11 cellular contexts compared by ENCODE assay signal in genomic region chrX:111511477-111511876, GRCh38. TPM values are rescaled to one million over a fixed set of nuclear protein-coding genes. Genes with fewer than 3 reads are reported as not detected.
DNase-seq lines count a peak whose midpoint lies in the region; ATAC-seq, FAIRE-seq and TF ChIP-seq lines count a peak whose summit lies in the region.
"Had no signal": no experiment of that assay in that cellular context is flagged by ENCODE, and none has a peak within 500 bp of the region (broad histone marks: within the 10 kb centered on the region; RNA-seq: fewer than 3 reads in every experiment).

Gene SERTM2 (plus strand): TSS chrX:111511645. CDS start chrX:111518858, 7,213 bp downstream.

- H3K36me3 ChIP-seq in psoas muscle (ENCODE audit: insufficient read depth in 1 of 2, low read depth in 1 of 2) (no peaks in the 10 kb centered on the region), body of pancreas (replicated peaks in 1 of 2; ENCODE audit: insufficient read depth in 1 of 2, low read depth in 2 of 2) (no peaks in the 10 kb centered on the region)
- H3K36me3 ChIP-seq: uterus had no signal

- DNase-seq in NOMO-1 treated with DMSO at 0.1 percent for 48 hours (lab: John Stamatoyannopoulos, UW; ENCODE audit: unreplicated experiment): peak; percentile 77
- DNase-seq in kidney glomerular epithelial cell (lab: John Stamatoyannopoulos, UW): peak; percentile 24
- no peak for DNase-seq in hepatic stellate cell (ENCODE audit: low spot score)
- DNase-seq in D721Med (ENCODE audit: insufficient read length, low spot score): no peak
- no peak for DNase-seq in psoas muscle
- DNase-seq in body of pancreas: no peak

- ATAC-seq in GM18861 (IDR thresholded peaks at IDR 0.05; ENCODE audit: unreplicated experiment): peak; percentile 73
- peak; percentile 83 for ATAC-seq in HG02623 (IDR thresholded peaks at IDR 0.05; ENCODE audit: unreplicated experiment)
- no peak for ATAC-seq in psoas muscle
- no peak for ATAC-seq in body of pancreas
- ATAC-seq: HCT116 had no signal

- WGBS in psoas muscle, 3 donors: 8 to 9% (median 9%) methylated on average over 3 of the region's 3 CpGs
- WGBS in body of pancreas, 2 donors: 0 to 10% methylated on average over 3 of the region's 3 CpGs

- H3K4me3 ChIP-seq in psoas muscle (no peak within 1 kb of the TSS), body of pancreas (no peak within 1 kb of the TSS)
- H3K4me3 ChIP-seq: uterus had no signal

- TF ChIP-seq POLR2A in body of pancreas (IDR thresholded peaks at IDR 0.05): no peak

- no peaks in the 10 kb centered on the region for H3K9me3 ChIP-seq in psoas muscle
- no peaks in the 10 kb centered on the region for H3K9me3 ChIP-seq in body of pancreas
- H3K9me3 ChIP-seq: uterus had no signal

- H3K27me3 ChIP-seq in psoas muscle (ENCODE audit: insufficient read depth in 3 of 3, low read length in 2 of 3) (peaks cover 0 to 25% (median 0%) of the 10 kb centered on the region in 3 donors), body of pancreas (no peaks in the 10 kb centered on the region)

- intact Hi-C loops in psoas muscle (cut with DNase I): no loop called here
- intact Hi-C loops in body of pancreas (cut with DNase I): no loop called here

- H3K4me1 ChIP-seq in psoas muscle (no peaks in the 10 kb centered on the region), body of pancreas (no peaks in the 10 kb centered on the region)
- H3K4me1 ChIP-seq: uterus had no signal

- H3K27ac ChIP-seq in psoas muscle (no peak within 1 kb of the TSS), body of pancreas (no peak within 1 kb of the TSS)

- no peak for FAIRE-seq in D721Med (lab: Jason Lieb, UNC)

- TF ChIP-seq CTCF in D721Med (IDR thresholded peaks at IDR 0.05; ENCODE audit: insufficient read depth, missing control alignments) (no peak), psoas muscle (IDR thresholded peaks at IDR 0.05) (no peak), body of pancreas (IDR thresholded peaks at IDR 0.05) (no peak)

RNA-seq across cellular contexts. Expression of gene SERTM2, which starts in this region (rescaled TPM):
- total RNA-seq in psoas muscle: under 1 TPM in 2 of 4 donors, not detected in 2; 0.05 to 0.10 TPM
- polyA plus RNA-seq in psoas muscle: not detected
- not detected for total RNA-seq in body of pancreas
- polyA plus RNA-seq: neural cell had no signal

Comparison
In these comparisons a context has a peak if more than half of its experiments do, and no peak if none do; other contexts are left out.
1. ATAC-seq: peak in GM18861 (single experiment) and HG02623 (single experiment); none in psoas muscle (0 of 4) and body of pancreas (single experiment).
2. DNase-seq: peak in NOMO-1 treated with DMSO at 0.1 percent for 48 hours (single experiment) and kidney glomerular epithelial cell (single experiment); none in hepatic stellate cell (single experiment), D721Med (single experiment), psoas muscle (0 of 2) and body of pancreas (0 of 4).